27 cellular contexts compared by ENCODE assay signal in genomic region chr11:18071098-18071705, GRCh38. TPM values are rescaled to one million over a fixed set of nuclear protein-coding genes. Genes with fewer than 3 reads are reported as not detected.
DNase-seq lines count a peak whose midpoint lies in the region; ATAC-seq and TF ChIP-seq lines count a peak whose summit lies in the region.
"Had no signal": no experiment of that assay in that cellular context is flagged by ENCODE, and none has a peak within 500 bp of the region (broad histone marks: within the 10 kb centered on the region; RNA-seq: fewer than 3 reads in every experiment).

No MANE protein-coding gene starts in this region.

- H3K27me3 ChIP-seq in BE2C: no peaks in the 10 kb centered on the region
- H3K27me3 ChIP-seq: gastrocnemius medialis, sigmoid colon had no signal

- no peak for ATAC-seq in stimulated activated effector memory CD8-positive, alpha-beta T cell treated with anti-CD3 and anti-CD28 coated beads, Interleukin-12 subunit alpha, Interleukin-12 subunit beta, amount 100 ng/mL, for 72 hours
- ATAC-seq in HG02678 (IDR thresholded peaks at IDR 0.05; ENCODE audit: unreplicated experiment): no peak
- ATAC-seq: activated CD8-positive, alpha-beta T cell treated with anti-CD3 and anti-CD28 coated beads for 36 hours; gastrocnemius medialis; Right ventricle myocardium inferior had no signal

- peak overlapping the region; percentile 13 for H3K27ac Mint-ChIP-seq in stimulated activated effector memory CD8-positive, alpha-beta T cell treated with anti-CD3 and anti-CD28 coated beads, Interleukin-12 subunit alpha, Interleukin-12 subunit beta, amount 100 ng/mL, for 72 hours
- H3K27ac Mint-ChIP-seq: activated CD8-positive, alpha-beta T cell treated with anti-CD3 and anti-CD28 coated beads for 36 hours; activated naive CD8-positive, alpha-beta T cell; nephron had no signal

- H3K9me3 Mint-ChIP-seq in stimulated activated effector memory CD8-positive, alpha-beta T cell treated with anti-CD3 and anti-CD28 coated beads, Interleukin-12 subunit alpha, Interleukin-12 subunit beta, amount 100 ng/mL, for 72 hours: no peaks in the 10 kb centered on the region
- H3K9me3 Mint-ChIP-seq: activated CD8-positive, alpha-beta T cell treated with anti-CD3 and anti-CD28 coated beads for 36 hours; nephron had no signal

- H3K9me3 ChIP-seq in BE2C: no peaks in the 10 kb centered on the region
- H3K9me3 ChIP-seq: Caco-2, gastrocnemius medialis, sigmoid colon had no signal

- no peaks in the 10 kb centered on the region for H3K4me1 Mint-ChIP-seq in stimulated activated effector memory CD8-positive, alpha-beta T cell treated with anti-CD3 and anti-CD28 coated beads, Interleukin-12 subunit alpha, Interleukin-12 subunit beta, amount 100 ng/mL, for 72 hours
- H3K4me1 Mint-ChIP-seq: nephron had no signal

- H3K36me3 ChIP-seq in BE2C: no peaks in the 10 kb centered on the region
- H3K36me3 ChIP-seq: gastrocnemius medialis had no signal

- no peaks in the 10 kb centered on the region for H3K4me1 ChIP-seq in BE2C
- H3K4me1 ChIP-seq: Caco-2, gastrocnemius medialis, sigmoid colon had no signal

- no peak overlapping the region for H3K4me3 Mint-ChIP-seq in stimulated activated effector memory CD8-positive, alpha-beta T cell treated with anti-CD3 and anti-CD28 coated beads, Interleukin-12 subunit alpha, Interleukin-12 subunit beta, amount 100 ng/mL, for 72 hours
- H3K4me3 Mint-ChIP-seq: activated CD8-positive, alpha-beta T cell treated with anti-CD3 and anti-CD28 coated beads for 36 hours; activated naive CD8-positive, alpha-beta T cell; nephron had no signal

- no peaks in the 10 kb centered on the region for H3K36me3 Mint-ChIP-seq in stimulated activated effector memory CD8-positive, alpha-beta T cell treated with anti-CD3 and anti-CD28 coated beads, Interleukin-12 subunit alpha, Interleukin-12 subunit beta, amount 100 ng/mL, for 72 hours

- peak; percentile 76 for DNase-seq in NCI-H1092 treated with DMSO at 0.1 percent for 48 hours (lab: John Stamatoyannopoulos, UW)
- DNase-seq in NCI-H2196 (lab: John Stamatoyannopoulos, UW; ENCODE audit: unreplicated experiment): peak; percentile 94
- DNase-seq in SHP77 treated with DMSO at 0.1 percent for 48 hours (lab: John Stamatoyannopoulos, UW): peak; percentile 80
- no peak for DNase-seq in stimulated activated effector memory CD8-positive, alpha-beta T cell treated with anti-CD3 and anti-CD28 coated beads, Interleukin-12 subunit alpha, Interleukin-12 subunit beta, amount 100 ng/mL, for 72 hours (ENCODE audit: low spot score in 2 of 2)
- no peak for DNase-seq in BE2C
- DNase-seq in superior temporal gyrus (ENCODE audit: extremely low spot score): no peak
- DNase-seq: activated CD8-positive, alpha-beta memory T cell treated with anti-CD3 and anti-CD28 coated beads, Interleukin-2, amount 50 U/mL, for 48 hours; activated CD8-positive, alpha-beta T cell treated with anti-CD3 and anti-CD28 coated beads for 36 hours; anterior cingulate cortex; Caco-2; DMS79 treated with DMSO at 0.1 percent for 48 hours; gastrocnemius medialis; GDM1; HCEC 1CT; NCI-H1930; NCI-H446 treated with DMSO at 0.1 percent for 48 hours; PC-9; sigmoid colon; stimulated activated CD4-positive, alpha-beta T cell treated with anti-CD3 and anti-CD28 coated beads, Interleukin-12 subunit alpha, Interleukin-12 subunit beta, amount 100 ng/mL, for 4 hours; stimulated activated CD4-positive, alpha-beta T cell treated with anti-CD3 and anti-CD28 coated beads, Interleukin-2, amount 100 ng/mL, for 48 hours; T-helper 2 cell; trophoblast cell had no signal

- H3K4me3 ChIP-seq in BE2C (ENCODE audit: low read depth, low read length): no peak overlapping the region
- H3K4me3 ChIP-seq: gastrocnemius medialis, lung, PC-9, sigmoid colon had no signal

- TF ChIP-seq CTCF in BE2C (IDR thresholded peaks at IDR 0.05; ENCODE audit: low read depth, low read length): no peak

RNA-seq across cellular contexts. Expression of gene TPH1, which starts 25.1 kb away (rescaled TPM):
- 0.08 TPM for polyA plus RNA-seq in BE2C (2012; ENCODE audit: insufficient read depth, insufficient read length, low read depth)

RNA-seq across cellular contexts. Expression of gene SAAL1, which starts 34.7 kb away (rescaled TPM):
- 22.0 TPM for polyA plus RNA-seq in BE2C (2012; ENCODE audit: insufficient read depth, insufficient read length, low read depth)

RNA-seq across cellular contexts. Expression of gene SERGEF, which starts 58.4 kb away (rescaled TPM):
- polyA plus RNA-seq in BE2C (2012; ENCODE audit: insufficient read depth, insufficient read length, low read depth): 13.5 TPM

Comparison
In these comparisons a context has a peak if more than half of its experiments do, and no peak if none do; other contexts are left out.
1. DNase-seq: peak in NCI-H1092 treated with DMSO at 0.1 percent for 48 hours (single experiment), NCI-H2196 (single experiment) and SHP77 treated with DMSO at 0.1 percent for 48 hours (single experiment); none in stimulated activated effector memory CD8-positive, alpha-beta T cell treated with anti-CD3 and anti-CD28 coated beads, Interleukin-12 subunit alpha, Interleukin-12 subunit beta, amount 100 ng/mL, for 72 hours (0 of 2), BE2C (single experiment) and superior temporal gyrus (single experiment).